Comparison of ENCODE assay signal across 1 cellular context in the genomic region with DNA sequence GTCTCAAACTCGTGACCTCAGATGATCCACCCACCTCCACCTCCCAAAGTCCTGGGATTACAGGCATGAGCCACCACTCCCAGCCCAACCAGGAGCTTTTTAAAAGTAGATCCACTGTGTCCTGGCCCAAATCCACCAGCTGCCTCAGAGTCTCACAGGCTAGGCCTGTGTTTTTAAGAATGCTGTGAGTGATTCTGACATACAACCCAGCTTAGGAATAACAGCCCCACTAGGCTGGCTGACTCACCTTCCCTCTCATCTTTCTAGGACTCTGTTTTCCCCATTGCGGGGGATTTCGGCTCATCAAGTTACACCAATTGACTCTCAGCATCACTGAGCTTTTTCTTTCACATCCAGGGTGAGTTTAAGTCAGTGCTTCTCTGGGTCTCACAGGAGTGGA.
TF ChIP-seq lines count a peak whose summit lies in the region.

No MANE protein-coding gene starts in this region.

TF ChIP-seq in WTC11, 78 proteins besides CTCF, POLR2A, EP300 and RAD21 (continued from another document):
- TF ChIP-seq, protein P1, sequence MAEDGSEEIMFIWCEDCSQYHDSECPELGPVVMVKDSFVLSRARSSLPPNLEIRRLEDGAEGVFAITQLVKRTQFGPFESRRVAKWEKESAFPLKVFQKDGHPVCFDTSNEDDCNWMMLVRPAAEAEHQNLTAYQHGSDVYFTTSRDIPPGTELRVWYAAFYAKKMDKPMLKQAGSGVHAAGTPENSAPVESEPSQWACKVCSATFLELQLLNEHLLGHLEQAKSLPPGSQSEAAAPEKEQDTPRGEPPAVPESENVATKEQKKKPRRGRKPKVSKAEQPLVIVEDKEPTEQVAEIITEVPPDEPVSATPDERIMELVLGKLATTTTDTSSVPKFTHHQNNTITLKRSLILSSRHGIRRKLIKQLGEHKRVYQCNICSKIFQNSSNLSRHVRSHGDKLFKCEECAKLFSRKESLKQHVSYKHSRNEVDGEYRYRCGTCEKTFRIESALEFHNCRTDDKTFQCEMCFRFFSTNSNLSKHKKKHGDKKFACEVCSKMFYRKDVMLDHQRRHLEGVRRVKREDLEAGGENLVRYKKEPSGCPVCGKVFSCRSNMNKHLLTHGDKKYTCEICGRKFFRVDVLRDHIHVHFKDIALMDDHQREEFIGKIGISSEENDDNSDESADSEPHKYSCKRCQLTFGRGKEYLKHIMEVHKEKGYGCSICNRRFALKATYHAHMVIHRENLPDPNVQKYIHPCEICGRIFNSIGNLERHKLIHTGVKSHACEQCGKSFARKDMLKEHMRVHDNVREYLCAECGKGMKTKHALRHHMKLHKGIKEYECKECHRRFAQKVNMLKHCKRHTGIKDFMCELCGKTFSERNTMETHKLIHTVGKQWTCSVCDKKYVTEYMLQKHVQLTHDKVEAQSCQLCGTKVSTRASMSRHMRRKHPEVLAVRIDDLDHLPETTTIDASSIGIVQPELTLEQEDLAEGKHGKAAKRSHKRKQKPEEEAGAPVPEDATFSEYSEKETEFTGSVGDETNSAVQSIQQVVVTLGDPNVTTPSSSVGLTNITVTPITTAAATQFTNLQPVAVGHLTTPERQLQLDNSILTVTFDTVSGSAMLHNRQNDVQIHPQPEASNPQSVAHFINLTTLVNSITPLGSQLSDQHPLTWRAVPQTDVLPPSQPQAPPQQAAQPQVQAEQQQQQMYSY (CRISPR knock-in tag; IDR thresholded peaks at IDR 0.05) = no peak
- TF ChIP-seq CREM (CRISPR knock-in tag; IDR thresholded peaks at IDR 0.05) = no peak
